18 cellular contexts compared by ENCODE assay signal in genomic region chr18:51668632-51669031, GRCh38.
DNase-seq lines count a peak whose midpoint lies in the region; ATAC-seq and TF ChIP-seq lines count a peak whose summit lies in the region.
"Had no signal": no experiment of that assay in that cellular context is flagged by ENCODE, and none has a peak within 500 bp of the region (broad histone marks: within the 10 kb centered on the region; RNA-seq: fewer than 3 reads in every experiment).

No MANE protein-coding gene starts in this region.

- no peaks in the 10 kb centered on the region for H4K20me1 ChIP-seq in KMS-11 (ENCODE audit: insufficient read depth)
- H4K20me1 ChIP-seq in PC-9 (ENCODE audit: insufficient read depth) = no peaks in the 10 kb centered on the region

- intact Hi-C loops in PC-9 (cut with micrococcal nuclease; ENCODE audit: unreplicated experiment) = loop anchor here (2.0 kb wide), 2 partner anchors 620 to 1002 kb away; no protein-coding TSS in a partner anchor

- H3K4me2 ChIP-seq in KMS-11 (no peak overlapping the region; the same call in 1 of the 2 replicates), PC-9 (peak overlapping the region; percentile 49), mesendoderm (ENCODE audit: low read length) (no peak overlapping the region)

- H2AFZ ChIP-seq in KMS-11 (ENCODE audit: low read depth) (peak overlapping the region; percentile 27; the same call in 1 of the 2 replicates), PC-9 (no peak overlapping the region)

- no peaks in the 10 kb centered on the region for H3K79me1 ChIP-seq in mesendoderm (ENCODE audit: low read length)

- H2AK5ac ChIP-seq in mesendoderm (ENCODE audit: low read length) = no peak overlapping the region

- no peak overlapping the region for H3K4me3 Mint-ChIP-seq in effector memory CD8-positive, alpha-beta T cell
- H3K4me3 Mint-ChIP-seq: activated naive CD4-positive, alpha-beta T cell treated with anti-CD3 and anti-CD28 coated beads, Interleukin-2, amount 10 ng/mL, durations not matched to agents 7 days and 5 days; activated T-cell treated with anti-CD3 and anti-CD28 coated beads, Interleukin-2, amount 50 U/mL, for 72 hours; B cell; naive thymus-derived CD8-positive, alpha-beta T cell; T-cell had no signal

- H3K36me3 ChIP-seq in KMS-11 (ENCODE audit: insufficient read depth) = no peaks in the 10 kb centered on the region
- no peaks in the 10 kb centered on the region for H3K36me3 ChIP-seq in PC-9 (ENCODE audit: low read depth)
- H3K36me3 ChIP-seq in mesendoderm (ENCODE audit: control insufficient read depth, insufficient read depth, low read length) = no peaks in the 10 kb centered on the region
- H3K36me3 ChIP-seq: cardiac muscle cell, upper lobe of left lung had no signal

- no peaks in the 10 kb centered on the region for H3K9me2 ChIP-seq in PC-9 (ENCODE audit: insufficient read depth)

- peaks cover 0 to 6% of the 10 kb centered on the region in 2 donors for H3K9me3 Mint-ChIP-seq in effector memory CD8-positive, alpha-beta T cell
- H3K9me3 Mint-ChIP-seq: activated naive CD4-positive, alpha-beta T cell treated with anti-CD3 and anti-CD28 coated beads, Interleukin-2, amount 10 ng/mL, durations not matched to agents 7 days and 5 days; activated T-cell treated with anti-CD3 and anti-CD28 coated beads, Interleukin-2, amount 50 U/mL, for 72 hours had no signal

- H3K9ac ChIP-seq in KMS-11 (no peak overlapping the region), mesendoderm (ENCODE audit: low read length) (no peak overlapping the region)

- no peak overlapping the region for H3K56ac ChIP-seq in mesendoderm (ENCODE audit: low read length)

- H2BK15ac ChIP-seq in mesendoderm (replicated peaks; ENCODE audit: low read depth) = no peak overlapping the region

- H2BK120ac ChIP-seq in mesendoderm (ENCODE audit: low read depth, low read length) = no peak overlapping the region

- H3K27ac Mint-ChIP-seq in effector memory CD8-positive, alpha-beta T cell = no peak overlapping the region
- H3K27ac Mint-ChIP-seq: activated naive CD4-positive, alpha-beta T cell treated with anti-CD3 and anti-CD28 coated beads, Interleukin-2, amount 10 ng/mL, durations not matched to agents 7 days and 5 days; activated T-cell treated with anti-CD3 and anti-CD28 coated beads, Interleukin-2, amount 50 U/mL, for 72 hours; B cell; naive thymus-derived CD8-positive, alpha-beta T cell; T-cell had no signal

- H3K4ac ChIP-seq in mesendoderm (ENCODE audit: low read depth, low read length) = no peak overlapping the region

- H2BK5ac ChIP-seq in mesendoderm (ENCODE audit: low read length) = no peak overlapping the region

- H3K4me1 ChIP-seq in KMS-11 (ENCODE audit: low read depth, poor library complexity, severe bottlenecking) (no peaks in the 10 kb centered on the region), PC-9 (replicated peaks; ENCODE audit: insufficient read depth) (no peaks in the 10 kb centered on the region), mesendoderm (ENCODE audit: control insufficient read depth, low read depth, low read length) (no peaks in the 10 kb centered on the region)
- H3K4me1 ChIP-seq: Caco-2, upper lobe of left lung had no signal

- no peak overlapping the region for H3K27ac ChIP-seq in KMS-11
- no peak overlapping the region for H3K27ac ChIP-seq in PC-9
- no peak overlapping the region for H3K27ac ChIP-seq in mesendoderm (ENCODE audit: low read depth, low read length)
- H3K27ac ChIP-seq: cardiac muscle cell, upper lobe of left lung had no signal

- ATAC-seq in HG02642 (IDR thresholded peaks at IDR 0.05; ENCODE audit: poor library complexity, unreplicated experiment) = no peak
- ATAC-seq in effector memory CD8-positive, alpha-beta T cell (replicated peaks) = no peak
- ATAC-seq: left cardiac atrium; naive thymus-derived CD8-positive, alpha-beta T cell; T-cell had no signal

- CTCF ChIA-PET in PC-9 (lab: Charles Lee) = no interaction called here

- H3K79me2 ChIP-seq in KMS-11 (ENCODE audit: insufficient read depth, low read depth) (no peaks in the 10 kb centered on the region), PC-9 (ENCODE audit: low read depth) (no peaks in the 10 kb centered on the region), mesendoderm (ENCODE audit: control insufficient read depth, insufficient read depth, low read length) (no peaks in the 10 kb centered on the region)

- no peak overlapping the region for H3K4me3 ChIP-seq in KMS-11 (IDR thresholded peaks at IDR 0.05; ENCODE audit: insufficient read depth, low read depth, low read length)
- H3K4me3 ChIP-seq in PC-9 = no peak overlapping the region
- no peak overlapping the region for H3K4me3 ChIP-seq in mesendoderm (ENCODE audit: low read length)
- H3K4me3 ChIP-seq: cardiac muscle cell, upper lobe of left lung had no signal

- no peaks in the 10 kb centered on the region for H3K36me3 Mint-ChIP-seq in effector memory CD8-positive, alpha-beta T cell (ENCODE audit: insufficient read depth)
- H3K36me3 Mint-ChIP-seq: activated naive CD4-positive, alpha-beta T cell treated with anti-CD3 and anti-CD28 coated beads, Interleukin-2, amount 10 ng/mL, durations not matched to agents 7 days and 5 days; T-cell had no signal

- no peaks in the 10 kb centered on the region for H3F3A ChIP-seq in PC-9 (ENCODE audit: insufficient read depth, low read depth)

- POLR2A ChIA-PET in PC-9 (lab: Charles Lee; ENCODE audit: unreplicated experiment) = no interaction called here

- no peak overlapping the region for H4K5ac ChIP-seq in mesendoderm (ENCODE audit: low read length)

- H3K23ac ChIP-seq in mesendoderm (ENCODE audit: low read length) = no peak overlapping the region

- TF ChIP-seq CTCF in KMS-11 (conservative IDR thresholded peaks at IDR 0.05; ENCODE audit: low read depth, low read length) = no peak
- TF ChIP-seq CTCF in PC-9 (conservative IDR thresholded peaks at IDR 0.05) = no peak

- DNase-seq in NCI-H1417 (lab: John Stamatoyannopoulos, UW) (peak in 2 of 3 experiments; percentile 59 to 79), NCI-H1417 treated with DMSO at 0.1 percent for 48 hours (lab: John Stamatoyannopoulos, UW) (no peak), PC-9 (no peak), mesendoderm (no peak), anterior cingulate cortex (lab: John Stamatoyannopoulos, UW) (no peak)
- no peak for DNase-seq in effector memory CD8-positive, alpha-beta T cell
- DNase-seq: cortex of kidney had no signal

- H3K27me3 Mint-ChIP-seq in effector memory CD8-positive, alpha-beta T cell = peaks cover 21 to 29% of the 10 kb centered on the region in 2 donors
- H3K27me3 Mint-ChIP-seq: activated naive CD4-positive, alpha-beta T cell treated with anti-CD3 and anti-CD28 coated beads, Interleukin-2, amount 10 ng/mL, durations not matched to agents 7 days and 5 days had no signal

- H3K18ac ChIP-seq in mesendoderm (ENCODE audit: low read length) = peak overlapping the region; percentile 21

- no peaks in the 10 kb centered on the region for H3K9me3 ChIP-seq in PC-9 (ENCODE audit: insufficient read depth, low read depth)
- H3K9me3 ChIP-seq: Caco-2, upper lobe of left lung had no signal

- WGBS in mesendoderm (ENCODE audit: extremely low coverage, insufficient coverage, low lambda C conversion rate) = no CpG with 5 or more reads among the region's 2 CpGs

- peaks cover 0 to 3% of the 10 kb centered on the region in 2 donors for H3K4me1 Mint-ChIP-seq in effector memory CD8-positive, alpha-beta T cell (ENCODE audit: low read depth in 2 of 2)
- H3K4me1 Mint-ChIP-seq: activated naive CD4-positive, alpha-beta T cell treated with anti-CD3 and anti-CD28 coated beads, Interleukin-2, amount 10 ng/mL, durations not matched to agents 7 days and 5 days had no signal

- no TSS peak for BruUV-seq in PC-9 (replicated peaks; lab: Mats Ljungman, UMichigan)

- no peak overlapping the region for H4K8ac ChIP-seq in mesendoderm (ENCODE audit: low read depth, low read length)

- no peaks in the 10 kb centered on the region for H3K27me3 ChIP-seq in KMS-11 (ENCODE audit: insufficient read depth, low read depth)
- H3K27me3 ChIP-seq in PC-9 (ENCODE audit: insufficient read depth, low read depth) = no peaks in the 10 kb centered on the region
- no peaks in the 10 kb centered on the region for H3K27me3 ChIP-seq in mesendoderm (ENCODE audit: insufficient read depth, low read length, poor library complexity)
- H3K27me3 ChIP-seq: cardiac muscle cell, upper lobe of left lung had no signal

Comparison
In these comparisons a context has a peak if more than half of its experiments do, and no peak if none do; other contexts are left out.
1. DNase-seq: peak in NCI-H1417 (2 of 3); none in NCI-H1417 treated with DMSO at 0.1 percent for 48 hours (single experiment), PC-9 (0 of 2), mesendoderm (single experiment), effector memory CD8-positive, alpha-beta T cell (0 of 3) and anterior cingulate cortex (0 of 58).